In the genomic region with DNA sequence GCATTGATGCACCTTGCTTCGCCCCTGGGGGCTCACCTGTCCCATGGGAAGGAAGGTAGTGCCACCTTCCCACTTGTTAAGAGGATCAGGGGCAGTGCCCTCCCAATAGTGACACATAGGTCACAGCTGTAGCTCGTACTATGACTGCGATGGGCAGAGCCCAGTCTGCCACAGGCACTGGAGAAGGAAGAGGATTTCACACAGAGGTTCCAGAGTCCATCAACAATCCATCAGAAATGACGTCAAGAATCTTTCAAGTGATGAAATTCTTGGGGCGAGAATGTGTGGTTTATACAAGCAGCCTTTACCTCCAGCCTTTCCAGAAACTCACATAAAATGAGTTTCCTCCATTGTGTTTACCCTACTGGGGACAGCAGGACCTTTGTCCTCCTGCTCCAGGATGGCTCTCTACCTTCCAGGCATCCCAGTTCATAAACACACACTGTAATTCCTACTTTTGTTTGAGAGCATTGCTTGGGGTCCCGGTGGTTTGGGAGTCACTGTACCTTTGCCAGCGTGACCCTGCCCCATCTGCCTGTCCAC, we compare ENCODE assay signal across 12 cellular contexts.
DNase-seq lines count a peak whose midpoint lies in the region; ATAC-seq and TF ChIP-seq lines count a peak whose summit lies in the region.
"Had no signal": no experiment of that assay in that cellular context is flagged by ENCODE, and none has a peak within 500 bp of the region (broad histone marks: within the 10 kb centered on the region; RNA-seq: fewer than 3 reads in every experiment).

No MANE protein-coding gene starts in this region.

- ATAC-seq in left colon (peak; percentile 63), aorta (ENCODE audit: low FRiP score) (no peak)

- intact Hi-C loops in left colon (cut with DNase I, micrococcal nuclease) (no loop called here), aorta (cut with DNase I) (no loop called here), Caco-2 (cut with micrococcal nuclease; ENCODE audit: unreplicated experiment) (no loop called here)

- 86% methylated on average over 7 of the region's 7 CpGs; no CpG with 5 or more reads in 1 of the 2 donors for WGBS in aorta, 2 donors

- POLR2A ChIA-PET in Caco-2 (lab: Charles Lee), result no interaction called here

- peak; percentile 65 for DNase-seq in NCI-H460 (ENCODE audit: extremely low read depth, low read depth)
- DNase-seq in left colon, result no peak
- peak; percentile 31 for DNase-seq in osteoblast (ENCODE audit: insufficient read length, low spot score, missing footprints)
- DNase-seq in aorta, result no peak
- DNase-seq in Caco-2, result no peak
- no peak for DNase-seq in T-helper 2 cell
- DNase-seq: BE2C; CD8-positive, alpha-beta memory T cell; GF-D8 had no signal

- no peak overlapping the region for H3K27ac Mint-ChIP-seq in Caco-2 (ENCODE audit: unreplicated experiment)
- H3K27ac Mint-ChIP-seq: CD14-positive monocyte had no signal

- no peak overlapping the region for H2AFZ ChIP-seq in osteoblast (ENCODE audit: low read length)

- no peaks in the 10 kb centered on the region for H3K36me3 Mint-ChIP-seq in Caco-2 (ENCODE audit: insufficient read depth, unreplicated experiment)
- H3K36me3 Mint-ChIP-seq: CD14-positive monocyte; CD8-positive, alpha-beta memory T cell had no signal

- H3K27ac ChIP-seq in BLaER1 (no peak overlapping the region), osteoblast (ENCODE audit: low read depth, low read length) (no peak overlapping the region), aorta (ENCODE audit: low read depth in 1 of 2, low read length in 2 of 2) (no peak overlapping the region)

- no peak overlapping the region for H3K9ac ChIP-seq in BLaER1

- H3K36me3 ChIP-seq in BLaER1, result no peaks in the 10 kb centered on the region
- H3K36me3 ChIP-seq in osteoblast (ENCODE audit: insufficient read depth, low read length), result no peaks in the 10 kb centered on the region
- H3K36me3 ChIP-seq in aorta (ENCODE audit: control insufficient read depth in 1 of 2, insufficient read depth in 2 of 2, low read length in 1 of 2), result no peaks in the 10 kb centered on the region
- H3K36me3 ChIP-seq in Caco-2 (ENCODE audit: control insufficient read depth, insufficient read depth, low read length), result no peaks in the 10 kb centered on the region
- H3K36me3 ChIP-seq: BE2C, HAP-1 had no signal

- no peaks in the 10 kb centered on the region for H3K9me3 ChIP-seq in BLaER1
- no peaks in the 10 kb centered on the region for H3K9me3 ChIP-seq in osteoblast (ENCODE audit: low read depth, low read length)
- H3K9me3 ChIP-seq in aorta (ENCODE audit: control insufficient read depth, low read length), result no peaks in the 10 kb centered on the region
- 0 out of 2 replicates have a peak, but pooled peaks cover 3% of the 10 kb centered on the region for H3K9me3 ChIP-seq in Caco-2
- H3K9me3 ChIP-seq: BE2C, HAP-1 had no signal

- H3K9me3 Mint-ChIP-seq in Caco-2 (ENCODE audit: unreplicated experiment), result no peaks in the 10 kb centered on the region
- H3K9me3 Mint-ChIP-seq: CD14-positive monocyte; CD8-positive, alpha-beta memory T cell had no signal

- no peaks in the 10 kb centered on the region for H3K4me1 Mint-ChIP-seq in Caco-2 (ENCODE audit: low read depth, unreplicated experiment)
- H3K4me1 Mint-ChIP-seq: CD14-positive monocyte; CD8-positive, alpha-beta memory T cell had no signal

- H4K20me1 ChIP-seq in BLaER1, result no peaks in the 10 kb centered on the region
- no peaks in the 10 kb centered on the region for H4K20me1 ChIP-seq in osteoblast (ENCODE audit: insufficient read depth, low read length)

- H3K27me3 ChIP-seq in BLaER1, result no peaks in the 10 kb centered on the region
- no peaks in the 10 kb centered on the region for H3K27me3 ChIP-seq in osteoblast (ENCODE audit: insufficient read depth, low read length)
- H3K27me3 ChIP-seq in aorta (ENCODE audit: control insufficient read depth in 1 of 2, insufficient read depth in 2 of 2, low read length in 1 of 2), result no peaks in the 10 kb centered on the region
- no peaks in the 10 kb centered on the region for H3K27me3 ChIP-seq in Caco-2 (replicated peaks; ENCODE audit: control insufficient read depth, insufficient read depth, low read length)
- H3K27me3 ChIP-seq: BE2C had no signal

- H3K4me3 ChIP-seq in BLaER1, result no peak overlapping the region
- H3K4me3 ChIP-seq in osteoblast (ENCODE audit: insufficient read depth, low read length), result no peak overlapping the region
- H3K4me3 ChIP-seq in aorta (ENCODE audit: low read length in 2 of 2), result no peak overlapping the region
- no peak overlapping the region for H3K4me3 ChIP-seq in Caco-2 (ENCODE audit: low read depth, low read length)
- H3K4me3 ChIP-seq: HAP-1 had no signal

- TF ChIP-seq CTCF in osteoblast (IDR thresholded peaks at IDR 0.05; ENCODE audit: extremely low read depth, low read depth, low read length) (no peak), Caco-2 (IDR thresholded peaks at IDR 0.05; ENCODE audit: insufficient read depth in 1 of 2, low read depth in 1 of 2, low read length in 1 of 2, severe bottlenecking in 1 of 2, unreplicated experiment in 1 of 2) (no peak)

- H3K4me2 ChIP-seq in BLaER1, result peak overlapping the region; percentile 77; the same call in 1 of the 2 replicates
- H3K4me2 ChIP-seq in osteoblast (ENCODE audit: insufficient read depth, low read length), result no peak overlapping the region

- no TSS peak for BruUV-seq in Caco-2 (replicated peaks; lab: Mats Ljungman, UMichigan)

- no peak overlapping the region for H3K4me3 Mint-ChIP-seq in Caco-2 (ENCODE audit: unreplicated experiment)
- H3K4me3 Mint-ChIP-seq: CD14-positive monocyte; CD8-positive, alpha-beta memory T cell had no signal

- H3K4me1 ChIP-seq in BLaER1 (peaks cover 66% of the 10 kb centered on the region), osteoblast (ENCODE audit: insufficient read depth, low read length) (no peaks in the 10 kb centered on the region), aorta (ENCODE audit: control insufficient read depth in 1 of 2, insufficient read depth in 2 of 2, low read length in 2 of 2) (no peaks in the 10 kb centered on the region), Caco-2 (no peaks in the 10 kb centered on the region)
- H3K4me1 ChIP-seq: BE2C, HAP-1 had no signal

- H3K79me2 ChIP-seq in osteoblast (ENCODE audit: insufficient read depth, low read length), result no peaks in the 10 kb centered on the region

- CTCF ChIA-PET in Caco-2 (lab: Charles Lee), result no interaction called here

- peaks cover 5% of the 10 kb centered on the region for H3K27me3 Mint-ChIP-seq in Caco-2 (ENCODE audit: insufficient read depth, unreplicated experiment)

Comparison
In these comparisons a context has a peak if more than half of its experiments do, and no peak if none do; other contexts are left out.
1. DNase-seq: peak in NCI-H460 (single experiment) and osteoblast (single experiment); none in left colon (0 of 2), aorta (0 of 2), Caco-2 (0 of 2) and T-helper 2 cell (0 of 5).